ENCODE assay signal across 17 cellular contexts in the genomic region with DNA sequence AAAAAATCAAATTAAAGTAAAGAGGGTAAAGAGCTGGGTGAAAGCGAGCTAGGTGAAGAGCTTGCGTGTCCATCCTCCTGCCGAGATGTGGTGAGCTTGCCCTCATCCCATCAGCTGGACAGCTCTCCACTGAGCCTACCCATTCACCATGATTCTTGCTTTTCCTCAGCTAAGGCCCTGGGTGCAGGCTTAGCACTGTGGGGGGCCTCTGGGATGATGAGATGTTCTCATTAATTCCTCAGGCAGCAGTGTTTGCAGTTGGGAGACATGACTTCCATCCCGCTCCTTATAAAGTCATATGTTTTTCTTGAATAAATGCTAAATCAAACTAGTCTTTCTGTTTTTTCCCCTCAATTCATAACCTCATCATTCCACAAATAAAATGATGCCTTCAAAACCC. TPM values are rescaled to one million over a fixed set of nuclear protein-coding genes. Genes with fewer than 3 reads are reported as not detected.
DNase-seq lines count a peak whose midpoint lies in the region; ATAC-seq and TF ChIP-seq lines count a peak whose summit lies in the region.
"Had no signal": no experiment of that assay in that cellular context is flagged by ENCODE, and none has a peak within 500 bp of the region (broad histone marks: within the 10 kb centered on the region; RNA-seq: fewer than 3 reads in every experiment).

No MANE protein-coding gene starts in this region.

- TF ChIP-seq CTCF in cardiac muscle cell (IDR thresholded peaks at IDR 0.05; ENCODE audit: low read depth, low read length) (no peak), suprapubic skin (IDR thresholded peaks at IDR 0.05) (no peak)

- no peak overlapping the region for H2AFZ ChIP-seq in trophoblast cell (ENCODE audit: insufficient read depth, low read length, poor library complexity)
- H2AFZ ChIP-seq: GM23338 had no signal

- H3K4me2 ChIP-seq in mesendoderm (ENCODE audit: low read length): no peak overlapping the region
- H3K4me2 ChIP-seq in trophoblast cell (ENCODE audit: low read length): peak overlapping the region; percentile 21
- H3K4me2 ChIP-seq: A549, GM23338 had no signal

- peak overlapping the region; percentile 49 for H3K27ac ChIP-seq in cardiac muscle cell
- H3K27ac ChIP-seq in mesendoderm (ENCODE audit: low read depth, low read length): no peak overlapping the region
- H3K27ac ChIP-seq in trophoblast cell (ENCODE audit: low read depth, low read length): peak overlapping the region; percentile 32
- no peak overlapping the region for H3K27ac ChIP-seq in suprapubic skin
- H3K27ac ChIP-seq: 22Rv1 had no signal

- no peak overlapping the region for H4K12ac ChIP-seq in trophoblast cell (ENCODE audit: low read depth, low read length)

- H4K5ac ChIP-seq in mesendoderm (ENCODE audit: low read length): no peak overlapping the region

- peak overlapping the region; percentile 67 for H4K91ac ChIP-seq in trophoblast cell (ENCODE audit: low read depth, low read length)

- ATAC-seq in left ventricle myocardium superior: no peak
- ATAC-seq: A549, GM23338, HCT116 had no signal

- intact Hi-C loops in left ventricle myocardium superior (cut with micrococcal nuclease): no loop called here

- H3K56ac ChIP-seq in mesendoderm (ENCODE audit: low read length): no peak overlapping the region

- peak overlapping the region; percentile 29 for H3K14ac ChIP-seq in trophoblast cell (ENCODE audit: low read length)

- H2AK5ac ChIP-seq in mesendoderm (ENCODE audit: low read length) (no peak overlapping the region), trophoblast cell (ENCODE audit: low read length) (peak overlapping the region; percentile 59)

- no peak overlapping the region for H4K8ac ChIP-seq in mesendoderm (ENCODE audit: low read depth, low read length)
- H4K8ac ChIP-seq in trophoblast cell (ENCODE audit: low read depth, low read length): no peak overlapping the region

- H3K4me3 ChIP-seq in cardiac muscle cell (no peak overlapping the region), mesendoderm (ENCODE audit: low read length) (no peak overlapping the region), trophoblast cell (ENCODE audit: low read depth, low read length) (no peak overlapping the region), suprapubic skin (no peak overlapping the region)
- H3K4me3 ChIP-seq: A549, GM23338 had no signal

- no peak overlapping the region for H3K4ac ChIP-seq in mesendoderm (ENCODE audit: low read depth, low read length)
- no peak overlapping the region for H3K4ac ChIP-seq in trophoblast cell (ENCODE audit: low read depth, low read length)

- WGBS in mesendoderm (ENCODE audit: extremely low coverage, insufficient coverage, low lambda C conversion rate): no CpG with 5 or more reads among the region's 4 CpGs
- no CpG with 5 or more reads among the region's 4 CpGs for WGBS in trophoblast cell (ENCODE audit: extremely low coverage, insufficient coverage, insufficient read length)
- WGBS in suprapubic skin: 93% methylated on average over 4 of the region's 4 CpGs

- H3K79me1 ChIP-seq in mesendoderm (ENCODE audit: low read length) (no peaks in the 10 kb centered on the region), trophoblast cell (ENCODE audit: low read length) (peaks cover 21% of the 10 kb centered on the region)

- H3K9ac ChIP-seq in mesendoderm (ENCODE audit: low read length) (no peak overlapping the region), trophoblast cell (ENCODE audit: low read length) (no peak overlapping the region)

- in situ Hi-C loops in G401 (cut with HindIII; ENCODE audit: low sequenced_read_pairs): no loop called here

- peak overlapping the region; percentile 79 for H2BK15ac ChIP-seq in mesendoderm (replicated peaks; ENCODE audit: low read depth)

- H2BK5ac ChIP-seq in mesendoderm (ENCODE audit: low read length) (no peak overlapping the region), trophoblast cell (ENCODE audit: low read depth, low read length, poor library complexity) (no peak overlapping the region)

- H3K9me3 ChIP-seq in cardiac muscle cell (ENCODE audit: low read depth) (no peaks in the 10 kb centered on the region), trophoblast cell (ENCODE audit: insufficient read depth, low read depth, low read length) (peaks cover 1% of the 10 kb centered on the region), suprapubic skin (no peaks in the 10 kb centered on the region)
- H3K9me3 ChIP-seq: A549 had no signal

- no peaks in the 10 kb centered on the region for H3K79me2 ChIP-seq in mesendoderm (ENCODE audit: control insufficient read depth, insufficient read depth, low read length)
- no peaks in the 10 kb centered on the region for H3K79me2 ChIP-seq in trophoblast cell (ENCODE audit: control insufficient read depth, insufficient read depth, low read length, poor library complexity)

- H2BK120ac ChIP-seq in mesendoderm (ENCODE audit: low read depth, low read length) (no peak overlapping the region), trophoblast cell (ENCODE audit: insufficient read depth, low read length, poor library complexity) (peak overlapping the region; percentile 18)

- H3K18ac ChIP-seq in mesendoderm (ENCODE audit: low read length) (no peak overlapping the region), trophoblast cell (ENCODE audit: low read length) (no peak overlapping the region)

- H2BK12ac ChIP-seq in trophoblast cell (ENCODE audit: low read length): peak overlapping the region; percentile 41

- no peak for TF ChIP-seq POLR2A in suprapubic skin (IDR thresholded peaks at IDR 0.05)

- H3K27me3 ChIP-seq in cardiac muscle cell: no peaks in the 10 kb centered on the region
- H3K27me3 ChIP-seq in mesendoderm (ENCODE audit: insufficient read depth, low read length, poor library complexity): no peaks in the 10 kb centered on the region
- H3K27me3 ChIP-seq in trophoblast cell (ENCODE audit: insufficient read depth, low read length): no peaks in the 10 kb centered on the region
- H3K27me3 ChIP-seq in suprapubic skin: no peaks in the 10 kb centered on the region

- DNase-seq in cardiac muscle cell (ENCODE audit: low read depth in 1 of 2, low spot score in 1 of 2): no peak
- no peak for DNase-seq in left ventricle myocardium superior
- no peak for DNase-seq in mesendoderm
- DNase-seq in trophoblast cell: no peak
- no peak for DNase-seq in G401 (ENCODE audit: low spot score)
- no peak for DNase-seq in suprapubic skin (ENCODE audit: low spot score in 2 of 2)
- no peak for DNase-seq in effector CD8-positive, alpha-beta T cell (lab: John Stamatoyannopoulos, UW)
- DNase-seq: AML-193; CD4-positive, alpha-beta memory T cell; DMS153; DMS79; GF-D8; HFFc6 had no signal

- peaks cover 10% of the 10 kb centered on the region for H3K4me1 ChIP-seq in cardiac muscle cell (ENCODE audit: low read depth)
- peaks cover 2% of the 10 kb centered on the region for H3K4me1 ChIP-seq in mesendoderm (ENCODE audit: control insufficient read depth, low read depth, low read length)
- peaks cover 15 to 30% of the 10 kb centered on the region in 2 experiments for H3K4me1 ChIP-seq in trophoblast cell (ENCODE audit: control insufficient read depth in 1 of 2, insufficient read depth in 2 of 2, low read length in 2 of 2)
- no peaks in the 10 kb centered on the region for H3K4me1 ChIP-seq in suprapubic skin

- no peaks in the 10 kb centered on the region for H3K36me3 ChIP-seq in cardiac muscle cell
- no peaks in the 10 kb centered on the region for H3K36me3 ChIP-seq in mesendoderm (ENCODE audit: control insufficient read depth, insufficient read depth, low read length)
- no peaks in the 10 kb centered on the region for H3K36me3 ChIP-seq in trophoblast cell (ENCODE audit: control insufficient read depth in 1 of 2, insufficient read depth in 2 of 2, low read length in 2 of 2)
- no peaks in the 10 kb centered on the region for H3K36me3 ChIP-seq in suprapubic skin

- TF ChIP-seq EP300 in suprapubic skin (IDR thresholded peaks at IDR 0.05): no peak

- no peak overlapping the region for H3K23ac ChIP-seq in mesendoderm (ENCODE audit: low read length)
- no peak overlapping the region for H3K23ac ChIP-seq in trophoblast cell (ENCODE audit: low read length)

RNA-seq across cellular contexts. Expression of a gene that starts 18.0 kb away (rescaled TPM):
- total RNA-seq in cardiac muscle cell (8.1 and 9.3 TPM in 2 replicates), left ventricle myocardium superior (2.5 TPM), suprapubic skin (10 to 100 TPM; 16.4 to 31.2 (median 23.3) TPM)
- 5.8 TPM in 2 replicates for polyA plus RNA-seq in cardiac muscle cell
- 9.4 TPM for polyA plus RNA-seq in mesendoderm (2013, experiment 1 of 2)
- 10.2 TPM for polyA plus RNA-seq in mesendoderm (2013, experiment 2 of 2)
- polyA plus RNA-seq in trophoblast cell (2013): 3.8 and 4.5 TPM in 2 replicates
- 3.5 and 3.7 TPM in 2 replicates for total RNA-seq in G401 (2014; rRNA removed; shearing (Covaris generic))

Comparison
In these comparisons a context has a peak if more than half of its experiments do, and no peak if none do; other contexts are left out.
1. H3K27ac ChIP-seq: peak in cardiac muscle cell (single experiment) and trophoblast cell (single experiment); none in mesendoderm (single experiment) and suprapubic skin (single experiment).